ENCODE assay signal across 8 cellular contexts in the genomic region with DNA sequence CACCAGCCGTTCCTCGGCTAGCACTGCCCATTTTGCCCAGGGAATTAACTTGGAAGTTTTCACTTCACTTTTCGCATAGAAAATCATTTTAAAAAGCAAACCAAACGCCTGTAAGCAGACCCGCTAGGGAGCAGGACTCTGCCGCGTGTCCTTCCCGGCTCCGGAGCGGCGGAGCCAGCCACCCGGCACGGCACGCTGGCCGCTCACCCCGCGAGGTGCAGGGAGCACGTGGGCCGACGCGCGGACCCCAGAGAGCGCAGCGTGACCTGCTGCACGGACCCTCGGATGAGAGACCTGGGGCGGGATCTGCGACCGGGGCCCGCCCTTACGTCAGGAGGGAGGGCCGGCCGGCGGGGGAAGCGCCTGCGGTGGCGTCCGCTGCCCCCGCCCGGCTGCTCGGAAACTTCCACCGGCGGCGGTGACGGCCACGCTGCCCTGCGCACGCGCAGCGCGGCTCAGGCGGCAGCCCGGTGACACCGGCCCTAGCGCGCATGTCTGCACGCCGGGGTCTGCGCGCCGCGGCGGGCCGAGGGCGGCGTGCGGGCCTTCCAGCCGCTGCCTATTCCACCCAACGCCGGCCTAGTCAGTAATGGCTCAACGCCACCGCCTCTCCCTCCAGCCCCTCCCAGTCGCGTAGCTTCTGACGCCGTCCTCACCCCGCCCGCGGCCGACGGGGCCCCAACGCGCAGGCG. TPM values are rescaled to one million over a fixed set of nuclear protein-coding genes. Genes with fewer than 3 reads are reported as not detected.
DNase-seq lines count a peak whose midpoint lies in the region; TF ChIP-seq lines count a peak whose summit lies in the region.

No MANE protein-coding gene starts in this region.

- H3K4me1 ChIP-seq in neuron (ENCODE audit: insufficient read depth, low read length) = peaks cover 40% of the 10 kb centered on the region

- peak overlapping the region; percentile 86 for H2AFZ ChIP-seq in neuron (ENCODE audit: low read depth, low read length)

- H3K4me3 ChIP-seq in H7 (ENCODE audit: insufficient read depth, low read depth, low read length) = peak overlapping the region; percentile 74
- peak overlapping the region; percentile 78 to 83 for H3K4me3 ChIP-seq in foreskin fibroblast (ENCODE audit: low read depth in 1 of 2, low read length in 2 of 2)
- peak overlapping the region; percentile 70 for H3K4me3 ChIP-seq in neuron (ENCODE audit: low read length)

- no peak for TF ChIP-seq CTCF in foreskin fibroblast (IDR thresholded peaks at IDR 0.05; ENCODE audit: low read depth, low read length)
- TF ChIP-seq CTCF in subcutaneous adipose tissue (IDR thresholded peaks at IDR 0.05; ENCODE audit: low read depth) = peak; percentile 29

- no peaks in the 10 kb centered on the region for H3K9me3 ChIP-seq in neuron (ENCODE audit: low read length)

- peaks cover 2% of the 10 kb centered on the region; the same call in 1 of the 2 replicates for H3K36me3 ChIP-seq in H7 (replicated peaks; ENCODE audit: control insufficient read depth, insufficient read depth, low read length)
- H3K36me3 ChIP-seq in neuron (ENCODE audit: insufficient read depth, low read length) = peaks cover 6% of the 10 kb centered on the region

- no peaks in the 10 kb centered on the region for H3K27me3 ChIP-seq in H7 (ENCODE audit: control insufficient read depth, insufficient read depth, low read length)
- no peaks in the 10 kb centered on the region for H3K27me3 ChIP-seq in neuron (ENCODE audit: insufficient read depth, low read length)

- DNase-seq in ELR (ENCODE audit: low read depth) (peak; percentile 96), H7 (peak; percentile 99), LoVo (ENCODE audit: low spot score) (peak; percentile 99), SHP77 (lab: John Stamatoyannopoulos, UW) (peak; percentile 96 to 97), activated gamma-delta T cell treated with Interleukin-2 at 50 U/mL for 16 hours (peak; percentile 97), foreskin fibroblast (peak; percentile 95 to 99)

RNA-seq across cellular contexts. Expression of gene TENT4A, which starts 0.5 kb away (rescaled TPM):
- 10.2 and 12.7 TPM in 2 replicates for total RNA-seq in H7 (2014; rRNA removed; shearing (Covaris generic))
- total RNA-seq in subcutaneous adipose tissue = 10 to 100 TPM; 25.3 to 44.6 (median 29.4) TPM

Comparison
In these comparisons a context has a peak if more than half of its experiments do, and no peak if none do; other contexts are left out.
1. Peak in every context shown above with its lines: DNase-seq and H3K4me3 ChIP-seq.